In genomic region chr5:14901462-14902051, GRCh38 we compare ENCODE assay signal across 1 cellular context.
TF ChIP-seq lines count a peak whose summit lies in the region.

No MANE protein-coding gene starts in this region.

TF ChIP-seq in K562, 482 proteins besides CTCF, POLR2A, EP300 and RAD21 (continued from another document and continues in another):
- TF ChIP-seq CHD1 (IDR thresholded peaks at IDR 0.05; ENCODE audit: low read length) (no peak), PBX2 (CRISPR knock-in tag; IDR thresholded peaks at IDR 0.05; ENCODE audit: low read depth) (no peak), PBX2 (tag; conservative IDR thresholded peaks at IDR 0.05; ENCODE audit: low read depth) (0 out of 2 replicates have a peak, but pooled peaks have one; percentile 22), ZNF224 (CRISPR knock-in tag; IDR thresholded peaks at IDR 0.05) (no peak), MAZ (CRISPR knock-in tag; conservative IDR thresholded peaks at IDR 0.05 in 1 of 2, IDR thresholded peaks at IDR 0.05 in 1 of 2) (0 out of 4 replicates have a peak, but pooled peaks of 1 of the 2 experiments have one; percentile 34), VEZF1 (CRISPR knock-in tag; IDR thresholded peaks at IDR 0.05) (peak; percentile 28; the same call in 1 of the 2 replicates), CTBP1 (IDR thresholded peaks at IDR 0.05; ENCODE audit: borderline replicate concordance) (0 out of 2 replicates have a peak, but pooled peaks have one; percentile 38), NBN (IDR thresholded peaks at IDR 0.05; ENCODE audit: low read depth) (peak; percentile 50; the same call in 1 of the 2 replicates), PATZ1 (CRISPR knock-in tag; IDR thresholded peaks at IDR 0.05; ENCODE audit: borderline replicate concordance) (no peak), SAFB2 (IDR thresholded peaks at IDR 0.05; ENCODE audit: borderline replicate concordance, low read depth, low read length, severe bottlenecking) (no peak), GABPA (tag; conservative IDR thresholded peaks at IDR 0.05; ENCODE audit: low read depth) (0 out of 2 replicates have a peak, but pooled peaks have one; percentile 15), ZNF431 (CRISPR knock-in tag; IDR thresholded peaks at IDR 0.05) (no peak), ZFX (CRISPR knock-in tag; IDR thresholded peaks at IDR 0.05) (0 out of 2 replicates have a peak, but pooled peaks have one; percentile 30), USF1 (CRISPR knock-in tag; IDR thresholded peaks at IDR 0.05) (peak; percentile 38; the same call in 1 of the 2 replicates), FOS (IDR thresholded peaks at IDR 0.05; ENCODE audit: extremely low read depth, insufficient read length) (no peak), CXXC5 (CRISPR knock-in tag; IDR thresholded peaks at IDR 0.05) (peak; percentile 43), SOX6 (IDR thresholded peaks at IDR 0.05) (peak; percentile 68), HES1 (IDR thresholded peaks at IDR 0.05; ENCODE audit: low read depth) (0 out of 2 replicates have a peak, but pooled peaks have one; percentile 17), MAFG (tag; conservative IDR thresholded peaks at IDR 0.05) (peak; percentile 95), MAFF (IDR thresholded peaks at IDR 0.05; ENCODE audit: low read length) (peak; percentile 90), CBFA2T3 (IDR thresholded peaks at IDR 0.05) (peak; percentile 73), SMARCE1 (IDR thresholded peaks at IDR 0.05) (no peak), L3MBTL2 (IDR thresholded peaks at IDR 0.05) (peak; percentile 98), FOSL1 (tag; conservative IDR thresholded peaks at IDR 0.05) (peak; percentile 49; the same call in 1 of the 2 replicates), TCF15 (CRISPR knock-in tag; IDR thresholded peaks at IDR 0.05) (no peak), E2F6 (IDR thresholded peaks at IDR 0.05; ENCODE audit: borderline replicate concordance in 1 of 2, extremely low read depth in 1 of 2, insufficient read depth in 1 of 2, insufficient read length in 1 of 2, low read depth in 1 of 2, low read length in 1 of 2, poor library complexity in 1 of 2, severe bottlenecking in 1 of 2) (peak; percentile 65 to 87), ZKSCAN1 (IDR thresholded peaks at IDR 0.05; ENCODE audit: low read depth, low read length) (no peak), CHD7 (IDR thresholded peaks at IDR 0.05; ENCODE audit: low read depth, low read length) (no peak), ARID1B (IDR thresholded peaks at IDR 0.05) (peak; percentile 48), FOXK2 (conservative IDR thresholded peaks at IDR 0.05 in 1 of 2, IDR thresholded peaks at IDR 0.05 in 1 of 2; ENCODE audit: low read depth in 2 of 2) (no peak), TCF3 (CRISPR knock-in tag; IDR thresholded peaks at IDR 0.05) (peak; percentile 65), TFAP4 (CRISPR knock-in tag; IDR thresholded peaks at IDR 0.05; ENCODE audit: borderline replicate concordance) (peak; percentile 48; the same call in 1 of the 2 replicates), TRIM24 (IDR thresholded peaks at IDR 0.05) (0 out of 4 replicates have a peak, but pooled peaks of 1 of the 2 experiments have one; percentile 18), C11orf30 (IDR thresholded peaks at IDR 0.05; ENCODE audit: low read depth) (peak; percentile 93), KLF16 (IDR thresholded peaks at IDR 0.05) (peak; percentile 54; the same call in 1 of the 2 replicates), NFE2 (IDR thresholded peaks at IDR 0.05; ENCODE audit: low read depth) (peak; percentile 67), TAL1 (IDR thresholded peaks at IDR 0.05) (peak; percentile 63), MYC (IDR thresholded peaks at IDR 0.05; ENCODE audit: low read depth, low read length) (peak; percentile 55; the same call in 1 of the 2 replicates), MYC (CRISPR knock-in tag; IDR thresholded peaks at IDR 0.05; ENCODE audit: borderline replicate concordance, low read depth) (no peak), ZNF165 (CRISPR knock-in tag; IDR thresholded peaks at IDR 0.05; ENCODE audit: borderline replicate concordance) (no peak), PHB2 (IDR thresholded peaks at IDR 0.05; ENCODE audit: low read depth) (no peak)
